Comparison of ENCODE assay signal across 25 cellular contexts in the genomic region with DNA sequence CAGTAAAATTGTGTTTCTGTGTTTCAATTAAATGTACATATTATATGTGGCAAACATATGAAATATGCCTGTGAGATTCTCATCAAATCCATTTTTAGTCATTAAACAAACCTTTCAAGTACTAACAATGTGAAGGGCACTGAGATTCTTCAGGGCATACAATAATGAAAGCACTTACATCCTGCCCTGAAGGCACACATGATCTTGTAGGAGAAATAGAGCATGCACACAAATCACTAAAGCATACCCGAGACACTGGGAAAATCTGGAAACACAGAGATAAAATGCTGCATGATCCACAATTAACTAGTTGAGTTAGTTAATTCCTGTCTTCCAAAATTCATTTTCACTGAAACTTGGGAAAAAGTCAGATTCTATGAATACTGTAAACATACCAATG.
"Had no signal": no experiment of that assay in that cellular context is flagged by ENCODE, and none has a peak within 500 bp of the region (broad histone marks: within the 10 kb centered on the region; RNA-seq: fewer than 3 reads in every experiment).

No MANE protein-coding gene starts in this region.

- H3K27ac ChIP-seq: left lung, lower lobe of right lung, right lobe of liver, uterus had no signal

- DNase-seq: activated CD4-positive, alpha-beta memory T cell treated with anti-CD3 and anti-CD28 coated beads for 36 hours; activated CD4-positive, alpha-beta T cell treated with anti-CD3 and anti-CD28 coated beads, Interleukin-2, amount 10 ng/mL, durations not matched to agents 24 days and 14 days; activated CD4-positive, CD25-positive, alpha-beta regulatory T cell treated with anti-CD3 and anti-CD28 coated beads, Interleukin-2, amount 50 U/mL, for 72 hours; activated CD8-positive, alpha-beta memory T cell treated with anti-CD3 and anti-CD28 coated beads, Interleukin-2, amount 50 U/mL, for 48 hours; activated gamma-delta T cell treated with Interleukin-2 at 50 U/mL for 16 hours; activated naive CD4-positive, alpha-beta T cell treated with anti-CD3 and anti-CD28 coated beads, Interleukin-2, amount 50 U/mL, for 16 hours; activated T-cell treated with anti-CD3 and anti-CD28 coated beads, Interleukin-2, amount 50 U/mL, for 24 hours; amygdala; caudate nucleus; cortex of kidney; endodermal cell; kidney glomerular epithelial cell; left lung; lower lobe of right lung; mesenchymal stem cell; right lobe of liver; stimulated activated CD4-positive, alpha-beta T cell treated with anti-CD3 and anti-CD28 coated beads, Interleukin-4, amount 100 ng/mL, for 24 hours; stimulated activated naive CD8-positive, alpha-beta T cell treated with anti-CD3 and anti-CD28 coated beads, Interleukin-15, amount 100 ng/mL, for 72 hours; substantia nigra; T-helper 2 cell; uterus had no signal

- H3K36me3 ChIP-seq: left lung, lower lobe of right lung, right lobe of liver, uterus had no signal

- H3K27me3 ChIP-seq: left lung, right lobe of liver, uterus had no signal

- H3K4me3 ChIP-seq: left lung, lower lobe of right lung, right lobe of liver, uterus had no signal

- H3K9me3 ChIP-seq: lower lobe of right lung, right lobe of liver, uterus had no signal

- ATAC-seq: activated T-helper 17 cell treated with anti-CD3 and anti-CD28 coated beads, Interleukin-2, amount 50 U/mL, for 72 hours; esophagus mucosa; left lung; lower lobe of right lung; natural killer cell treated with Interleukin-12 subunit alpha and Interleukin-12 subunit beta and Interleukin-15 and Interleukin-18, amount 100 ng/mL, for 72 hours; right lobe of liver; stimulated activated memory B cell treated with anti-CD40 and anti-IgM and Interleukin-4, amounts not matched to agents 10 μg/mL and 1 μg/mL and 100 μg/mL, for 72 hours; stimulated activated naive CD8-positive, alpha-beta T cell treated with anti-CD3 and anti-CD28 coated beads, Interleukin-15, amount 100 ng/mL, for 72 hours had no signal

- H3K4me1 ChIP-seq: left lung, lower lobe of right lung, right lobe of liver, uterus had no signal
